8 cellular contexts compared by ENCODE assay signal in genomic region chr6:44253307-44254101, GRCh38.
DNase-seq lines count a peak whose midpoint lies in the region; ATAC-seq and TF ChIP-seq lines count a peak whose summit lies in the region.

No MANE protein-coding gene starts in this region.

- peak; percentile 54 for DNase-seq in NCI-H510A treated with DMSO at 0.1 percent for 48 hours (lab: John Stamatoyannopoulos, UW)
- DNase-seq in NCI-H510A (lab: John Stamatoyannopoulos, UW) = no peak
- DNase-seq in NB4 (ENCODE audit: low read depth) = peak; percentile 79
- DNase-seq in activated CD4-positive, alpha-beta T cell treated with anti-CD3 and anti-CD28 coated beads, Interleukin-2, amount 50 U/mL, for 48 hours = peak; percentile 69 to 76
- peak; percentile 49 for DNase-seq in fibroblast of mammary gland (ENCODE audit: low read depth)
- peak; percentile 57 to 67 for DNase-seq in stimulated activated CD4-positive, alpha-beta T cell treated with anti-CD3 and anti-CD28 coated beads, Interleukin-2, amount 100 ng/mL, for 48 hours
- DNase-seq in NCI-H128 (lab: John Stamatoyannopoulos, UW; ENCODE audit: unreplicated experiment) = no peak

- TF ChIP-seq CTCF in NB4 (IDR thresholded peaks at IDR 0.05; ENCODE audit: low read depth, low read length) = peak; percentile 73
- peak; percentile 42 for TF ChIP-seq CTCF in fibroblast of mammary gland (conservative IDR thresholded peaks at IDR 0.05; ENCODE audit: control insufficient read depth, insufficient read depth, low read depth, low read length)

- TF ChIP-seq POLR2A in NB4 (IDR thresholded peaks at IDR 0.05; ENCODE audit: extremely low read depth, insufficient read length) = no peak

- no peak for ATAC-seq in HG03175 (IDR thresholded peaks at IDR 0.05; ENCODE audit: unreplicated experiment)

- no peak overlapping the region for H3K4me3 ChIP-seq in NB4 (ENCODE audit: low read depth, low read length)
- H3K4me3 ChIP-seq in fibroblast of mammary gland (ENCODE audit: control insufficient read depth, low read depth, low read length) = no peak overlapping the region

Comparison
In these comparisons a context has a peak if more than half of its experiments do, and no peak if none do; other contexts are left out.
1. DNase-seq: peak in NCI-H510A treated with DMSO at 0.1 percent for 48 hours (single experiment), NB4 (single experiment), activated CD4-positive, alpha-beta T cell treated with anti-CD3 and anti-CD28 coated beads, Interleukin-2, amount 50 U/mL, for 48 hours (2 of 2), fibroblast of mammary gland (single experiment) and stimulated activated CD4-positive, alpha-beta T cell treated with anti-CD3 and anti-CD28 coated beads, Interleukin-2, amount 100 ng/mL, for 48 hours (2 of 2); none in NCI-H510A (single experiment) and NCI-H128 (single experiment).